30 cellular contexts compared by ENCODE assay signal in the genomic region with DNA sequence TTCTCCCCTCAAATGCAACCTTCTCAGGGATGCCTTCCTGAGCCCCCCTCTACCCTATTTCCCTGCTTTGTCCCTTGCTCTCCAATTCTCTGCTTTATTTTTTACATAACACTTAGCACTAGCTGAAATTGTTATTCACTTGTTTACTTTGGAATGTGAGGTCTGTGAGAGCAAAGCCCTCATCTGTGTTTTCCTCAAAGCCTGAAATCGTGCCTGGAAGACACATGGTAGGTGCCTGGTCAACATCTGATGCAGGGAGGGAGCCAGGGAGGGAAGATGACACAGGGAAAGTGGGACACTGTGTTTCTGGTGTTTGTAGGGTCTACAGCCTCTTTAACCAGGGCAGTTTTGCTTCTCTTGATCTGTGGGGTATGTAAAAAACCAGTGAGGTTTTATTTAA. TPM values are rescaled to one million over a fixed set of nuclear protein-coding genes. Genes with fewer than 3 reads are reported as not detected.
"Had no signal": no experiment of that assay in that cellular context is flagged by ENCODE, and none has a peak within 500 bp of the region (broad histone marks: within the 10 kb centered on the region; RNA-seq: fewer than 3 reads in every experiment).

No MANE protein-coding gene starts in this region.

- H3K27ac Mint-ChIP-seq: activated CD4-positive, alpha-beta memory T cell treated with anti-CD3 and anti-CD28 coated beads, Interleukin-2, amount 10 ng/mL, durations not matched to agents 7 days and 5 days; activated CD4-positive, alpha-beta T cell treated with anti-CD3 and anti-CD28 coated beads, Interleukin-2, amount 10 ng/mL, durations not matched to agents 7 days and 5 days; activated naive CD8-positive, alpha-beta T cell; activated T-cell treated with anti-CD3 and anti-CD28 coated beads, Interleukin-2, amount 50 U/mL, for 24 hours; activated T-cell treated with anti-CD3 and anti-CD28 coated beads, Interleukin-2, amount 50 U/mL, for 72 hours; dendritic cell treated with granulocyte-macrophage colony-stimulating factor and Interleukin-4, amounts not matched to agents 40 ng/mL and 50 ng/mL, for 4 days; endodermal cell had no signal

- H3K27me3 ChIP-seq: brain microvascular endothelial cell, dorsolateral prefrontal cortex, esophagus squamous epithelium, foreskin keratinocyte, gastrocnemius medialis, heart right ventricle had no signal

- FAIRE-seq: astrocyte, bronchial epithelial cell had no signal

- H3K4me3 Mint-ChIP-seq: activated CD4-positive, alpha-beta memory T cell treated with anti-CD3 and anti-CD28 coated beads, Interleukin-2, amount 10 ng/mL, durations not matched to agents 7 days and 5 days; activated CD4-positive, alpha-beta T cell treated with anti-CD3 and anti-CD28 coated beads, Interleukin-2, amount 10 ng/mL, durations not matched to agents 7 days and 5 days; activated naive CD8-positive, alpha-beta T cell; activated T-cell treated with anti-CD3 and anti-CD28 coated beads, Interleukin-2, amount 50 U/mL, for 24 hours; activated T-cell treated with anti-CD3 and anti-CD28 coated beads, Interleukin-2, amount 50 U/mL, for 72 hours; central memory CD8-positive, alpha-beta T cell; dendritic cell treated with granulocyte-macrophage colony-stimulating factor and Interleukin-4, amounts not matched to agents 40 ng/mL and 50 ng/mL, for 4 days; endodermal cell had no signal

- H3K9me3 Mint-ChIP-seq: activated CD4-positive, alpha-beta memory T cell treated with anti-CD3 and anti-CD28 coated beads, Interleukin-2, amount 10 ng/mL, durations not matched to agents 7 days and 5 days; activated CD4-positive, alpha-beta T cell treated with anti-CD3 and anti-CD28 coated beads, Interleukin-2, amount 10 ng/mL, durations not matched to agents 7 days and 5 days; activated T-cell treated with anti-CD3 and anti-CD28 coated beads, Interleukin-2, amount 50 U/mL, for 24 hours; activated T-cell treated with anti-CD3 and anti-CD28 coated beads, Interleukin-2, amount 50 U/mL, for 72 hours; central memory CD8-positive, alpha-beta T cell; dendritic cell treated with granulocyte-macrophage colony-stimulating factor and Interleukin-4, amounts not matched to agents 40 ng/mL and 50 ng/mL, for 4 days; endodermal cell had no signal

- H3K4me3 ChIP-seq: coronary artery, dorsolateral prefrontal cortex, esophagus squamous epithelium, gastrocnemius medialis, heart right ventricle had no signal

- H3K9me3 ChIP-seq: esophagus squamous epithelium, gastrocnemius medialis, heart right ventricle had no signal

- H3K27ac ChIP-seq: brain microvascular endothelial cell, coronary artery, dorsolateral prefrontal cortex, epithelial cell of prostate, esophagus squamous epithelium, foreskin keratinocyte, gastrocnemius medialis, heart right ventricle had no signal

- H3K4me1 Mint-ChIP-seq: activated CD4-positive, alpha-beta memory T cell treated with anti-CD3 and anti-CD28 coated beads, Interleukin-2, amount 10 ng/mL, durations not matched to agents 7 days and 5 days; central memory CD8-positive, alpha-beta T cell; endodermal cell had no signal

- H3K4me1 ChIP-seq: gastrocnemius medialis, heart right ventricle had no signal

- DNase-seq: activated CD4-positive, alpha-beta memory T cell treated with anti-CD3 and anti-CD28 coated beads, Interleukin-2, amount 10 ng/mL, durations not matched to agents 7 days and 5 days; activated CD4-positive, alpha-beta T cell treated with anti-CD3 and anti-CD28 coated beads for 1 hour; activated CD4-positive, alpha-beta T cell treated with anti-CD3 and anti-CD28 coated beads for 4 hours; activated CD4-positive, alpha-beta T cell treated with anti-CD3 and anti-CD28 coated beads, Interleukin-2, amount 10 ng/mL, durations not matched to agents 7 days and 5 days; activated CD4-positive, alpha-beta T cell treated with anti-CD3 and anti-CD28 coated beads, Interleukin-2, amount 50 U/mL, for 4 hours; activated CD8-positive, alpha-beta memory T cell treated with anti-CD3 and anti-CD28 coated beads, Interleukin-2, amount 50 U/mL, for 48 hours; activated gamma-delta T cell; activated naive CD4-positive, alpha-beta T cell; activated naive CD4-positive, alpha-beta T cell treated with anti-CD3 and anti-CD28 coated beads, Interleukin-2, amount 50 U/mL, for 16 hours; activated T-cell treated with anti-CD3 and anti-CD28 coated beads for 4 hours; activated T-cell treated with anti-CD3 and anti-CD28 coated beads, Interleukin-2, amount 50 U/mL, for 24 hours; activated T-cell treated with anti-CD3 and anti-CD28 coated beads, Interleukin-2, amount 50 U/mL, for 72 hours; amniotic stem cell; anterior cingulate cortex; brain microvascular endothelial cell; dorsolateral prefrontal cortex; effector memory CD4-positive, alpha-beta T cell; endodermal cell; esophagus squamous epithelium; foreskin keratinocyte; gastrocnemius medialis; heart right ventricle; T-helper 2 cell had no signal

- H3K27me3 Mint-ChIP-seq: activated CD4-positive, alpha-beta memory T cell treated with anti-CD3 and anti-CD28 coated beads, Interleukin-2, amount 10 ng/mL, durations not matched to agents 7 days and 5 days; activated CD4-positive, alpha-beta T cell treated with anti-CD3 and anti-CD28 coated beads, Interleukin-2, amount 10 ng/mL, durations not matched to agents 7 days and 5 days; activated naive CD8-positive, alpha-beta T cell; activated T-cell treated with anti-CD3 and anti-CD28 coated beads, Interleukin-2, amount 50 U/mL, for 24 hours; central memory CD8-positive, alpha-beta T cell; dendritic cell treated with granulocyte-macrophage colony-stimulating factor and Interleukin-4, amounts not matched to agents 40 ng/mL and 50 ng/mL, for 4 days had no signal

RNA-seq across cellular contexts. Expression of gene GPR176, which starts 37.4 kb away (rescaled TPM):
- total RNA-seq: activated CD4-positive, alpha-beta T cell treated with anti-CD3 and anti-CD28 coated beads, Interleukin-2, amount 10 ng/mL, durations not matched to agents 7 days and 5 days had no signal
